Comparison of ENCODE assay signal across 23 cellular contexts in genomic region chr4:48967626-48968025, GRCh38. TPM values are rescaled to one million over a fixed set of nuclear protein-coding genes. Genes with fewer than 3 reads are reported as not detected.
A peak's percentile ranks its signal among the peaks of the same experiment; 100 is the strongest.
DNase-seq lines count a peak whose midpoint lies in the region; ATAC-seq lines count a peak whose summit lies in the region.
"Had no signal": no experiment of that assay in that cellular context is flagged by ENCODE, and none has a peak within 500 bp of the region (broad histone marks: within the 10 kb centered on the region; RNA-seq: fewer than 3 reads in every experiment).

No MANE protein-coding gene starts in this region.

- no peak for ATAC-seq in HG02571 (IDR thresholded peaks at IDR 0.05; ENCODE audit: unreplicated experiment)
- ATAC-seq in activated naive CD4-positive, alpha-beta T cell treated with anti-CD3 and anti-CD28 coated beads, Interleukin-2, amount 50 U/mL, for 72 hours = no peak
- ATAC-seq: effector memory CD8-positive, alpha-beta T cell had no signal

- no peaks in the 10 kb centered on the region for H3K4me1 Mint-ChIP-seq in T-helper 2 cell treated with Interferon-gamma antibody and Interleukin-4, amounts not matched to agents 5 μg/mL and 100 μg/mL, for 36 hours (ENCODE audit: low read depth)
- H3K4me1 Mint-ChIP-seq: CD14-positive monocyte had no signal

- DNase-seq in DMS53 (lab: John Stamatoyannopoulos, UW) = peak; percentile 60
- DNase-seq in NCI-H146 treated with DMSO at 0.1 percent for 48 hours (lab: John Stamatoyannopoulos, UW; ENCODE audit: unreplicated experiment) = peak; percentile 61
- peak; percentile 64 for DNase-seq in cerebellar cortex (ENCODE audit: low spot score)
- DNase-seq in iris pigment epithelial cell (ENCODE audit: low read depth) = peak; percentile 16
- DNase-seq in T-helper 2 cell treated with Interferon-gamma antibody and Interleukin-4, amounts not matched to agents 5 μg/mL and 100 μg/mL, for 36 hours (ENCODE audit: low spot score) = no peak
- DNase-seq in activated naive CD4-positive, alpha-beta T cell treated with anti-CD3 and anti-CD28 coated beads, Interleukin-2, amount 50 U/mL, for 72 hours (ENCODE audit: low spot score in 2 of 2) = no peak
- no peak for DNase-seq in AG08396 (ENCODE audit: low spot score)
- DNase-seq: activated CD4-positive, alpha-beta T cell treated with anti-CD3 and anti-CD28 coated beads for 4 hours; activated gamma-delta T cell; DMS153; effector memory CD8-positive, alpha-beta T cell; foreskin melanocyte; H7; midbrain; MM.1S; NCI-H1694 treated with DMSO at 0.1 percent for 48 hours; NCI-H2227 treated with DMSO at 0.1 percent for 48 hours; RPMI8226 had no signal

- no peak overlapping the region for H3K27ac Mint-ChIP-seq in T-helper 2 cell treated with Interferon-gamma antibody and Interleukin-4, amounts not matched to agents 5 μg/mL and 100 μg/mL, for 36 hours
- H3K27ac Mint-ChIP-seq in activated naive CD4-positive, alpha-beta T cell treated with anti-CD3 and anti-CD28 coated beads, Interleukin-2, amount 50 U/mL, for 72 hours = no peak overlapping the region
- H3K27ac Mint-ChIP-seq: effector memory CD8-positive, alpha-beta T cell had no signal

- H3K4me3 Mint-ChIP-seq in T-helper 2 cell treated with Interferon-gamma antibody and Interleukin-4, amounts not matched to agents 5 μg/mL and 100 μg/mL, for 36 hours = no peak overlapping the region
- H3K4me3 Mint-ChIP-seq: CD14-positive monocyte; effector memory CD8-positive, alpha-beta T cell had no signal

- no peaks in the 10 kb centered on the region for H3K36me3 Mint-ChIP-seq in T-helper 2 cell treated with Interferon-gamma antibody and Interleukin-4, amounts not matched to agents 5 μg/mL and 100 μg/mL, for 36 hours (ENCODE audit: low read depth)
- no peaks in the 10 kb centered on the region for H3K36me3 Mint-ChIP-seq in activated naive CD4-positive, alpha-beta T cell treated with anti-CD3 and anti-CD28 coated beads, Interleukin-2, amount 50 U/mL, for 72 hours
- H3K36me3 Mint-ChIP-seq: CD14-positive monocyte had no signal

- H3K27me3 Mint-ChIP-seq in T-helper 2 cell treated with Interferon-gamma antibody and Interleukin-4, amounts not matched to agents 5 μg/mL and 100 μg/mL, for 36 hours (ENCODE audit: low read depth) = peaks cover 2% of the 10 kb centered on the region

- no peaks in the 10 kb centered on the region for H3K9me3 Mint-ChIP-seq in T-helper 2 cell treated with Interferon-gamma antibody and Interleukin-4, amounts not matched to agents 5 μg/mL and 100 μg/mL, for 36 hours
- no peaks in the 10 kb centered on the region for H3K9me3 Mint-ChIP-seq in activated naive CD4-positive, alpha-beta T cell treated with anti-CD3 and anti-CD28 coated beads, Interleukin-2, amount 50 U/mL, for 72 hours
- H3K9me3 Mint-ChIP-seq: effector memory CD8-positive, alpha-beta T cell had no signal

RNA-seq across cellular contexts. Expression of gene CWH43, which starts 18.4 kb away (rescaled TPM):
- not detected for total RNA-seq in activated naive CD4-positive, alpha-beta T cell treated with anti-CD3 and anti-CD28 coated beads, Interleukin-2, amount 50 U/mL, for 72 hours
- total RNA-seq: A673, H7, pulmonary artery endothelial cell, subcutaneous adipose tissue had no signal

Comparison
In these comparisons a context has a peak if more than half of its experiments do, and no peak if none do; other contexts are left out.
1. DNase-seq: peak in DMS53 (single experiment), NCI-H146 treated with DMSO at 0.1 percent for 48 hours (single experiment), cerebellar cortex (single experiment) and iris pigment epithelial cell (single experiment); none in T-helper 2 cell treated with Interferon-gamma antibody and Interleukin-4, amounts not matched to agents 5 μg/mL and 100 μg/mL, for 36 hours (single experiment), activated naive CD4-positive, alpha-beta T cell treated with anti-CD3 and anti-CD28 coated beads, Interleukin-2, amount 50 U/mL, for 72 hours (0 of 2) and AG08396 (single experiment).